8 cellular contexts compared by ENCODE assay signal in genomic region chr3:129161860-129162271, GRCh38.
DNase-seq lines count a peak whose midpoint lies in the region; ATAC-seq and TF ChIP-seq lines count a peak whose summit lies in the region.

No MANE protein-coding gene starts in this region.

- in situ Hi-C loops in astrocyte of the cerebellum (cut with HindIII; ENCODE audit: low sequenced_read_pairs), result no loop called here

- peak; percentile 5 for ATAC-seq in GM19455 (IDR thresholded peaks at IDR 0.05; ENCODE audit: unreplicated experiment)
- no peak for ATAC-seq in GM18907 (IDR thresholded peaks at IDR 0.05; ENCODE audit: unreplicated experiment)

- peaks cover 35% of the 10 kb centered on the region for H3K36me3 ChIP-seq in NT2/D1 (ENCODE audit: insufficient read depth, insufficient read length, low read length)

- peak; percentile 26 for DNase-seq in AG08395 (ENCODE audit: low spot score)
- no peak for DNase-seq in NT2/D1 (ENCODE audit: low read depth, low spot score)
- no peak for DNase-seq in astrocyte of the cerebellum (ENCODE audit: low read depth)
- peak; percentile 19 for DNase-seq in iPS-NIHi11 (ENCODE audit: low spot score)
- peak; percentile 37 for DNase-seq in stimulated activated CD4-positive, alpha-beta T cell treated with anti-CD3 and anti-CD28 coated beads, Interleukin-1b, Interleukin-23, amount 100 ng/mL, for 48 hours
- DNase-seq in GDM1 (lab: John Stamatoyannopoulos, UW), result no peak

- no peaks in the 10 kb centered on the region for H3K9me3 ChIP-seq in NT2/D1 (ENCODE audit: insufficient read depth, low read length)

- H3K4me1 ChIP-seq in NT2/D1 (ENCODE audit: insufficient read depth, insufficient read length), result no peaks in the 10 kb centered on the region

- H3K9ac ChIP-seq in NT2/D1 (ENCODE audit: insufficient read length, low read depth), result peak overlapping the region; percentile 89

- H3K27me3 ChIP-seq in NT2/D1 (ENCODE audit: insufficient read depth, insufficient read length), result no peaks in the 10 kb centered on the region

- peak overlapping the region; percentile 81 for H3K4me3 ChIP-seq in NT2/D1 (ENCODE audit: insufficient read length, low read depth)
- peak overlapping the region; percentile 92 for H3K4me3 ChIP-seq in astrocyte of the cerebellum (ENCODE audit: low read depth, low read length)

- TF ChIP-seq CTCF in astrocyte of the cerebellum (IDR thresholded peaks at IDR 0.05; ENCODE audit: low read depth, low read length, missing control alignments), result no peak

Comparison
In these comparisons a context has a peak if more than half of its experiments do, and no peak if none do; other contexts are left out.
1. DNase-seq: peak in AG08395 (single experiment), iPS-NIHi11 (single experiment) and stimulated activated CD4-positive, alpha-beta T cell treated with anti-CD3 and anti-CD28 coated beads, Interleukin-1b, Interleukin-23, amount 100 ng/mL, for 48 hours (single experiment); none in NT2/D1 (single experiment), astrocyte of the cerebellum (single experiment) and GDM1 (single experiment).